In the genomic region with DNA sequence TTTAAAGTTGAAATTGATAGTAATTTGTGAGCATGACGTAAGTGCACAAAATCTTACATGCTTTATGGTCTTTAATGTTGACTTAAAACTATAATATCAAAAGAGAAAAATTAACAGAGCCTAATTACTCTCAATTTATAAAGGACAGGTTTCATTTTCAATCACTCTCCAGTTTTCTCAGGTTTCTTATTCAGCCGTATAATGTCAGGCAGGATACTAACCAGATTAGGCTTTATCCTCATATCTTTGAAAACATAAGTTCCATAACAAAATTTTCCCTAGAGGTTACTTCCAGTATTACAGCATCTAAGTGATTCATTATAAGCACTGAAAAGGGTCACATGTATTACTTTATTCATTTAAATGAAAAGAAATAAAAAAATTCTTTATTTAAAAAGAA, we compare ENCODE assay signal across 17 cellular contexts.
"Had no signal": no experiment of that assay in that cellular context is flagged by ENCODE, and none has a peak within 500 bp of the region (broad histone marks: within the 10 kb centered on the region; RNA-seq: fewer than 3 reads in every experiment).

No MANE protein-coding gene starts in this region.

- H3K4me3 Mint-ChIP-seq: activated naive CD8-positive, alpha-beta T cell treated with anti-CD3 and anti-CD28 coated beads for 36 hours; activated T-helper 17 cell treated with anti-CD3 and anti-CD28 coated beads, Interleukin-2, amount 50 U/mL, for 72 hours; naive thymus-derived CD4-positive, alpha-beta T cell; stimulated activated effector memory CD8-positive, alpha-beta T cell treated with anti-CD3 and anti-CD28 coated beads, Interleukin-12 subunit alpha, Interleukin-12 subunit beta, amount 100 ng/mL, for 72 hours; T-helper 2 cell treated with Interferon-gamma antibody and Interleukin-4, amounts not matched to agents 5 μg/mL and 100 μg/mL, for 36 hours had no signal

- H3K4me1 Mint-ChIP-seq: activated naive CD8-positive, alpha-beta T cell treated with anti-CD3 and anti-CD28 coated beads for 36 hours; activated T-helper 17 cell treated with anti-CD3 and anti-CD28 coated beads, Interleukin-2, amount 50 U/mL, for 72 hours; naive thymus-derived CD4-positive, alpha-beta T cell; stimulated activated effector memory CD8-positive, alpha-beta T cell treated with anti-CD3 and anti-CD28 coated beads, Interleukin-12 subunit alpha, Interleukin-12 subunit beta, amount 100 ng/mL, for 72 hours had no signal

- H3K4me3 ChIP-seq: cardiac muscle cell, dorsolateral prefrontal cortex, heart left ventricle, pancreas, testis, upper lobe of right lung had no signal

- ATAC-seq: activated T-helper 17 cell treated with anti-CD3 and anti-CD28 coated beads, Interleukin-2, amount 50 U/mL, for 72 hours; heart left ventricle; naive thymus-derived CD4-positive, alpha-beta T cell; pancreas; sciatic nerve; stimulated activated effector memory CD8-positive, alpha-beta T cell treated with anti-CD3 and anti-CD28 coated beads, Interleukin-12 subunit alpha, Interleukin-12 subunit beta, amount 100 ng/mL, for 72 hours; upper lobe of right lung had no signal

- H3K27ac Mint-ChIP-seq: activated naive CD8-positive, alpha-beta T cell treated with anti-CD3 and anti-CD28 coated beads for 36 hours; activated T-helper 17 cell treated with anti-CD3 and anti-CD28 coated beads, Interleukin-2, amount 50 U/mL, for 72 hours; naive thymus-derived CD4-positive, alpha-beta T cell; stimulated activated effector memory CD8-positive, alpha-beta T cell treated with anti-CD3 and anti-CD28 coated beads, Interleukin-12 subunit alpha, Interleukin-12 subunit beta, amount 100 ng/mL, for 72 hours; T-helper 2 cell treated with Interferon-gamma antibody and Interleukin-4, amounts not matched to agents 5 μg/mL and 100 μg/mL, for 36 hours had no signal

- H3K9me3 Mint-ChIP-seq: activated naive CD8-positive, alpha-beta T cell treated with anti-CD3 and anti-CD28 coated beads for 36 hours; activated T-helper 17 cell treated with anti-CD3 and anti-CD28 coated beads, Interleukin-2, amount 50 U/mL, for 72 hours; stimulated activated effector memory CD8-positive, alpha-beta T cell treated with anti-CD3 and anti-CD28 coated beads, Interleukin-12 subunit alpha, Interleukin-12 subunit beta, amount 100 ng/mL, for 72 hours had no signal

- DNase-seq: activated CD4-positive, alpha-beta T cell treated with anti-CD3 and anti-CD28 coated beads, Interleukin-2, amount 50 U/mL, for 4 hours; activated naive CD4-positive, alpha-beta T cell; activated naive CD8-positive, alpha-beta T cell treated with anti-CD3 and anti-CD28 coated beads for 36 hours; amygdala; dorsolateral prefrontal cortex; heart left ventricle; mesenchymal stem cell; naive thymus-derived CD4-positive, alpha-beta T cell; pancreas; stimulated activated CD4-positive, alpha-beta T cell treated with anti-CD3 and anti-CD28 coated beads, Interleukin-4, amount 100 ng/mL, for 24 hours; testis; upper lobe of right lung had no signal

- H3K27me3 Mint-ChIP-seq: activated naive CD8-positive, alpha-beta T cell treated with anti-CD3 and anti-CD28 coated beads for 36 hours; naive thymus-derived CD4-positive, alpha-beta T cell had no signal

- H3K36me3 Mint-ChIP-seq: activated naive CD8-positive, alpha-beta T cell treated with anti-CD3 and anti-CD28 coated beads for 36 hours; naive thymus-derived CD4-positive, alpha-beta T cell; stimulated activated effector memory CD8-positive, alpha-beta T cell treated with anti-CD3 and anti-CD28 coated beads, Interleukin-12 subunit alpha, Interleukin-12 subunit beta, amount 100 ng/mL, for 72 hours had no signal
